1 cellular context compared by ENCODE assay signal in the genomic region with DNA sequence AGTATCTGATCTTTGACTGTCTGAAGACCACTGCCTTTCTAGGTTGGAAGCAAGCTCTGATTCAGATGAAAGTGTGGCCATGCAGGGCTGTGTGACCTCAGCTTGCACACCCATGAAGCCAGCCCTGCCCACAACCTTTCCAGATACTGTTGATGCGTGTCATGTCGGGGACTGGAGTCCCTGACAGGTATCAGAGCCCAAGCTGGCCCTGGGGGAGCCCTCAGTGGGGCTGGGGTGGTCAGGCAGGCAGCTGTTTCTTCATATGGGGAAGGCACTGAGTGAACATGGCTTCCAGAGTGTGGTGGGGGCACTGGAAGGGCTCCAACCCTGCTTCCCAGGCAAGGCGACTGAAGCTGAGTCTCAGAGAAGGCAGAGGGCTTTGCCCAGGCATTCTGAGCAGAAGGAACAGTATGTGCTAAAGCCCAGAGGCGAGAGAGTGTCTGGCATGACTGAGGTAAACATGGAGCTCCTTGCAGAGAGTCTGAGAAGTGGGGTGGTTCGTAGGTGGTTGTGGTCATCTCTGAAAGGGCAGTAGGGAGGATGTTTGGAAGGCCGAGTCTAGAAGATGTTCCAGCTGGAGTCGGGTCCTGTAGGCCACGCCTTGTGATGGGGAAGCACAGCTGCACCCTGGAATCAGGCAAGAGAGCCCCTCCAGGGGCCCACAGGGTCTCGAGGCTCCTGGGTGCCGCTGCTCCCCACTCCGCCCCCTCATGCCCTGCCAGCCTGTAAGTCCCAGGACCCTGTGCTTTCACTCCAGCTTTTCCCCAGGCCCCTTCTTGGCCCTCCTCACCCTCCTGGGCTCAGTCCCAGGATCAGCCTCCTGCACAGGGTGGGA.
TF ChIP-seq lines count a peak whose summit lies in the region.

No MANE protein-coding gene starts in this region.

TF ChIP-seq in H1, 55 proteins besides CTCF, POLR2A, EP300 and RAD21:
- TF ChIP-seq, protein P1, sequence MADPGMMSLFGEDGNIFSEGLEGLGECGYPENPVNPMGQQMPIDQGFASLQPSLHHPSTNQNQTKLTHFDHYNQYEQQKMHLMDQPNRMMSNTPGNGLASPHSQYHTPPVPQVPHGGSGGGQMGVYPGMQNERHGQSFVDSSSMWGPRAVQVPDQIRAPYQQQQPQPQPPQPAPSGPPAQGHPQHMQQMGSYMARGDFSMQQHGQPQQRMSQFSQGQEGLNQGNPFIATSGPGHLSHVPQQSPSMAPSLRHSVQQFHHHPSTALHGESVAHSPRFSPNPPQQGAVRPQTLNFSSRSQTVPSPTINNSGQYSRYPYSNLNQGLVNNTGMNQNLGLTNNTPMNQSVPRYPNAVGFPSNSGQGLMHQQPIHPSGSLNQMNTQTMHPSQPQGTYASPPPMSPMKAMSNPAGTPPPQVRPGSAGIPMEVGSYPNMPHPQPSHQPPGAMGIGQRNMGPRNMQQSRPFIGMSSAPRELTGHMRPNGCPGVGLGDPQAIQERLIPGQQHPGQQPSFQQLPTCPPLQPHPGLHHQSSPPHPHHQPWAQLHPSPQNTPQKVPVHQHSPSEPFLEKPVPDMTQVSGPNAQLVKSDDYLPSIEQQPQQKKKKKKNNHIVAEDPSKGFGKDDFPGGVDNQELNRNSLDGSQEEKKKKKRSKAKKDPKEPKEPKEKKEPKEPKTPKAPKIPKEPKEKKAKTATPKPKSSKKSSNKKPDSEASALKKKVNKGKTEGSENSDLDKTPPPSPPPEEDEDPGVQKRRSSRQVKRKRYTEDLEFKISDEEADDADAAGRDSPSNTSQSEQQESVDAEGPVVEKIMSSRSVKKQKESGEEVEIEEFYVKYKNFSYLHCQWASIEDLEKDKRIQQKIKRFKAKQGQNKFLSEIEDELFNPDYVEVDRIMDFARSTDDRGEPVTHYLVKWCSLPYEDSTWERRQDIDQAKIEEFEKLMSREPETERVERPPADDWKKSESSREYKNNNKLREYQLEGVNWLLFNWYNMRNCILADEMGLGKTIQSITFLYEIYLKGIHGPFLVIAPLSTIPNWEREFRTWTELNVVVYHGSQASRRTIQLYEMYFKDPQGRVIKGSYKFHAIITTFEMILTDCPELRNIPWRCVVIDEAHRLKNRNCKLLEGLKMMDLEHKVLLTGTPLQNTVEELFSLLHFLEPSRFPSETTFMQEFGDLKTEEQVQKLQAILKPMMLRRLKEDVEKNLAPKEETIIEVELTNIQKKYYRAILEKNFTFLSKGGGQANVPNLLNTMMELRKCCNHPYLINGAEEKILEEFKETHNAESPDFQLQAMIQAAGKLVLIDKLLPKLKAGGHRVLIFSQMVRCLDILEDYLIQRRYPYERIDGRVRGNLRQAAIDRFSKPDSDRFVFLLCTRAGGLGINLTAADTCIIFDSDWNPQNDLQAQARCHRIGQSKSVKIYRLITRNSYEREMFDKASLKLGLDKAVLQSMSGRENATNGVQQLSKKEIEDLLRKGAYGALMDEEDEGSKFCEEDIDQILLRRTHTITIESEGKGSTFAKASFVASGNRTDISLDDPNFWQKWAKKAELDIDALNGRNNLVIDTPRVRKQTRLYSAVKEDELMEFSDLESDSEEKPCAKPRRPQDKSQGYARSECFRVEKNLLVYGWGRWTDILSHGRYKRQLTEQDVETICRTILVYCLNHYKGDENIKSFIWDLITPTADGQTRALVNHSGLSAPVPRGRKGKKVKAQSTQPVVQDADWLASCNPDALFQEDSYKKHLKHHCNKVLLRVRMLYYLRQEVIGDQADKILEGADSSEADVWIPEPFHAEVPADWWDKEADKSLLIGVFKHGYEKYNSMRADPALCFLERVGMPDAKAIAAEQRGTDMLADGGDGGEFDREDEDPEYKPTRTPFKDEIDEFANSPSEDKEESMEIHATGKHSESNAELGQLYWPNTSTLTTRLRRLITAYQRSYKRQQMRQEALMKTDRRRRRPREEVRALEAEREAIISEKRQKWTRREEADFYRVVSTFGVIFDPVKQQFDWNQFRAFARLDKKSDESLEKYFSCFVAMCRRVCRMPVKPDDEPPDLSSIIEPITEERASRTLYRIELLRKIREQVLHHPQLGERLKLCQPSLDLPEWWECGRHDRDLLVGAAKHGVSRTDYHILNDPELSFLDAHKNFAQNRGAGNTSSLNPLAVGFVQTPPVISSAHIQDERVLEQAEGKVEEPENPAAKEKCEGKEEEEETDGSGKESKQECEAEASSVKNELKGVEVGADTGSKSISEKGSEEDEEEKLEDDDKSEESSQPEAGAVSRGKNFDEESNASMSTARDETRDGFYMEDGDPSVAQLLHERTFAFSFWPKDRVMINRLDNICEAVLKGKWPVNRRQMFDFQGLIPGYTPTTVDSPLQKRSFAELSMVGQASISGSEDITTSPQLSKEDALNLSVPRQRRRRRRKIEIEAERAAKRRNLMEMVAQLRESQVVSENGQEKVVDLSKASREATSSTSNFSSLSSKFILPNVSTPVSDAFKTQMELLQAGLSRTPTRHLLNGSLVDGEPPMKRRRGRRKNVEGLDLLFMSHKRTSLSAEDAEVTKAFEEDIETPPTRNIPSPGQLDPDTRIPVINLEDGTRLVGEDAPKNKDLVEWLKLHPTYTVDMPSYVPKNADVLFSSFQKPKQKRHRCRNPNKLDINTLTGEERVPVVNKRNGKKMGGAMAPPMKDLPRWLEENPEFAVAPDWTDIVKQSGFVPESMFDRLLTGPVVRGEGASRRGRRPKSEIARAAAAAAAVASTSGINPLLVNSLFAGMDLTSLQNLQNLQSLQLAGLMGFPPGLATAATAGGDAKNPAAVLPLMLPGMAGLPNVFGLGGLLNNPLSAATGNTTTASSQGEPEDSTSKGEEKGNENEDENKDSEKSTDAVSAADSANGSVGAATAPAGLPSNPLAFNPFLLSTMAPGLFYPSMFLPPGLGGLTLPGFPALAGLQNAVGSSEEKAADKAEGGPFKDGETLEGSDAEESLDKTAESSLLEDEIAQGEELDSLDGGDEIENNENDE (IDR thresholded peaks at IDR 0.05; ENCODE audit: insufficient replicate concordance, low read length), result no peak
- no peak for TF ChIP-seq POLR2AphosphoS5 (IDR thresholded peaks at IDR 0.05; ENCODE audit: low read depth, low read length)
- no peak for TF ChIP-seq SP2 (IDR thresholded peaks at IDR 0.05; ENCODE audit: low read length)
- no peak for TF ChIP-seq CTBP2 (IDR thresholded peaks at IDR 0.05; ENCODE audit: borderline replicate concordance, insufficient read depth, insufficient read length, low read length)
TF ChIP-seq in H1: peak in this region for 0.
